In the genomic region with DNA sequence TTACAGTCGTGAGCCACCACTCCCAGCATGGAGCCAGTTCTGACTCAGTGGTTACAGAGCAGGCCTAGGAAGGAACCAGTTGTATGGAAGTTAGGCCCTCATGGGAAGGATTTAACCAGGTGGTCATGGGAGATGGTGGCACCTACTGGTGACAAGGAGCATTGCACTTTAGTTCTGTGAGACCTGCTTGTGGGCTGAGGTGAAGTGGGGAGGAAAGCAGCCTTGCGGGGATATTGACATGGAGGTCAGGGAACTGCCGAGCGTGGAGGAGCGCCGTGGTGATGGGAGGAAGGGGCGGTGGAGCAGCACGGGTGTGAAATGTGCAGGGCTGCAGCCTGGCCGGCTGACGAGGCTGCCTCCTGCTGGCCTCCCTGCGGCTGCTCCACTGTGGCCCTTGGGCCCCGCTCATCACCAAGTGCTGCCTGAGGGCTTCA, we compare ENCODE assay signal across 8 cellular contexts.
DNase-seq lines count a peak whose midpoint lies in the region; ATAC-seq and TF ChIP-seq lines count a peak whose summit lies in the region.

No MANE protein-coding gene starts in this region.

- H3K4me1 ChIP-seq in liver (ENCODE audit: control insufficient read depth in 4 of 4, insufficient read depth in 4 of 4, low read length in 3 of 4) (peaks cover 21 to 39% (median 31%) of the 10 kb centered on the region in 4 donors), tibial nerve (peaks cover 0 to 88% (median 27%) of the 10 kb centered on the region in 4 donors)

- H3K4me3 ChIP-seq in Jurkat, Clone E6-1 (ENCODE audit: low read length) = no peak overlapping the region
- H3K4me3 ChIP-seq in liver (ENCODE audit: low read depth in 1 of 3, low read length in 3 of 3) = no peak overlapping the region
- H3K4me3 ChIP-seq in tibial nerve = no peak overlapping the region

- peak; percentile 82 to 92 for TF ChIP-seq RAD21 in liver (IDR thresholded peaks at IDR 0.05)

- in situ Hi-C loops in T47D (cut with HindIII; ENCODE audit: low pct_unique_long_range_greater_than_20kb, low sequenced_read_pairs) = no loop called here

- H3K27ac ChIP-seq in liver (ENCODE audit: low read depth in 1 of 2, low read length in 2 of 2) (no peak overlapping the region), tibial nerve (peak overlapping the region in 2 of 4 donors; percentile 83 to 90)

- 70% methylated on average over 12 of the region's 12 CpGs for WGBS in liver
- 84 to 86% methylated on average over 12 of the region's 12 CpGs for WGBS in tibial nerve, 2 donors

- TF ChIP-seq CTCF in liver (IDR thresholded peaks at IDR 0.05; ENCODE audit: low read depth, low read length, missing input control) = peak; percentile 70
- TF ChIP-seq CTCF in tibial nerve (IDR thresholded peaks at IDR 0.05) = peak; percentile 38 to 53 (median 51)

- H3K36me3 ChIP-seq in liver (ENCODE audit: control insufficient read depth in 4 of 4, insufficient read depth in 3 of 4, low read depth in 1 of 4, low read length in 3 of 4) (no peaks in the 10 kb centered on the region), tibial nerve (no peaks in the 10 kb centered on the region)

- H3K9me3 ChIP-seq in liver (ENCODE audit: control insufficient read depth in 4 of 4, low read length in 3 of 4) = no peaks in the 10 kb centered on the region
- H3K9me3 ChIP-seq in tibial nerve = no peaks in the 10 kb centered on the region

- no peaks in the 10 kb centered on the region for H3K27me3 ChIP-seq in liver (ENCODE audit: control insufficient read depth in 4 of 4, insufficient read depth in 4 of 4, low read length in 3 of 4)
- H3K27me3 ChIP-seq in tibial nerve = no peaks in the 10 kb centered on the region

- TF ChIP-seq EP300 in tibial nerve (IDR thresholded peaks at IDR 0.05) = no peak

- peak; percentile 30 for DNase-seq in NCI-H510A treated with DMSO at 0.1 percent for 48 hours (lab: John Stamatoyannopoulos, UW)
- DNase-seq in NCI-H510A (lab: John Stamatoyannopoulos, UW) = no peak
- peak; percentile 81 for DNase-seq in Jurkat, Clone E6-1 (ENCODE audit: low read depth, low spot score)
- peak; percentile 10 for DNase-seq in T follicular helper cell (ENCODE audit: low read depth)
- peak; percentile 62 to 77 for DNase-seq in T47D (ENCODE audit: low read depth in 1 of 2, low spot score in 1 of 2)
- no peak for DNase-seq in tibial nerve (ENCODE audit: low spot score in 2 of 2)

- H3K9ac ChIP-seq in liver (ENCODE audit: low read depth in 1 of 2, low read length in 2 of 2) = no peak overlapping the region

- no peak for ATAC-seq in HG03342 (IDR thresholded peaks at IDR 0.05; ENCODE audit: unreplicated experiment)

- no peak for TF ChIP-seq POLR2A in tibial nerve (IDR thresholded peaks at IDR 0.05)

TF ChIP-seq in liver, 16 proteins besides CTCF, POLR2A, EP300 and RAD21:
- TF ChIP-seq GABPA (IDR thresholded peaks at IDR 0.05 in 1 of 2, conservative IDR thresholded peaks at IDR 0.05 in 1 of 2) = no peak
- TF ChIP-seq HNF4G (IDR thresholded peaks at IDR 0.05) = no peak
- TF ChIP-seq, protein P1, sequence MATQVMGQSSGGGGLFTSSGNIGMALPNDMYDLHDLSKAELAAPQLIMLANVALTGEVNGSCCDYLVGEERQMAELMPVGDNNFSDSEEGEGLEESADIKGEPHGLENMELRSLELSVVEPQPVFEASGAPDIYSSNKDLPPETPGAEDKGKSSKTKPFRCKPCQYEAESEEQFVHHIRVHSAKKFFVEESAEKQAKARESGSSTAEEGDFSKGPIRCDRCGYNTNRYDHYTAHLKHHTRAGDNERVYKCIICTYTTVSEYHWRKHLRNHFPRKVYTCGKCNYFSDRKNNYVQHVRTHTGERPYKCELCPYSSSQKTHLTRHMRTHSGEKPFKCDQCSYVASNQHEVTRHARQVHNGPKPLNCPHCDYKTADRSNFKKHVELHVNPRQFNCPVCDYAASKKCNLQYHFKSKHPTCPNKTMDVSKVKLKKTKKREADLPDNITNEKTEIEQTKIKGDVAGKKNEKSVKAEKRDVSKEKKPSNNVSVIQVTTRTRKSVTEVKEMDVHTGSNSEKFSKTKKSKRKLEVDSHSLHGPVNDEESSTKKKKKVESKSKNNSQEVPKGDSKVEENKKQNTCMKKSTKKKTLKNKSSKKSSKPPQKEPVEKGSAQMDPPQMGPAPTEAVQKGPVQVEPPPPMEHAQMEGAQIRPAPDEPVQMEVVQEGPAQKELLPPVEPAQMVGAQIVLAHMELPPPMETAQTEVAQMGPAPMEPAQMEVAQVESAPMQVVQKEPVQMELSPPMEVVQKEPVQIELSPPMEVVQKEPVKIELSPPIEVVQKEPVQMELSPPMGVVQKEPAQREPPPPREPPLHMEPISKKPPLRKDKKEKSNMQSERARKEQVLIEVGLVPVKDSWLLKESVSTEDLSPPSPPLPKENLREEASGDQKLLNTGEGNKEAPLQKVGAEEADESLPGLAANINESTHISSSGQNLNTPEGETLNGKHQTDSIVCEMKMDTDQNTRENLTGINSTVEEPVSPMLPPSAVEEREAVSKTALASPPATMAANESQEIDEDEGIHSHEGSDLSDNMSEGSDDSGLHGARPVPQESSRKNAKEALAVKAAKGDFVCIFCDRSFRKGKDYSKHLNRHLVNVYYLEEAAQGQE (IDR thresholded peaks at IDR 0.05) = no peak
- TF ChIP-seq SP1 (IDR thresholded peaks at IDR 0.05) = no peak
- TF ChIP-seq FOXA2 (IDR thresholded peaks at IDR 0.05) = no peak
- TF ChIP-seq MAX (IDR thresholded peaks at IDR 0.05) = no peak
- no peak for TF ChIP-seq YY1 (IDR thresholded peaks at IDR 0.05)
- no peak for TF ChIP-seq FOXA1 (IDR thresholded peaks at IDR 0.05)
- no peak for TF ChIP-seq HNF4A (conservative IDR thresholded peaks at IDR 0.05)
TF ChIP-seq in liver: peak in this region for 0.

Comparison
In these comparisons a context has a peak if more than half of its experiments do, and no peak if none do; other contexts are left out.
1. DNase-seq: peak in NCI-H510A treated with DMSO at 0.1 percent for 48 hours (single experiment), Jurkat, Clone E6-1 (single experiment), T follicular helper cell (single experiment) and T47D (2 of 2); none in NCI-H510A (single experiment) and tibial nerve (0 of 2).